Comparison of ENCODE assay signal across 24 cellular contexts in the genomic region with DNA sequence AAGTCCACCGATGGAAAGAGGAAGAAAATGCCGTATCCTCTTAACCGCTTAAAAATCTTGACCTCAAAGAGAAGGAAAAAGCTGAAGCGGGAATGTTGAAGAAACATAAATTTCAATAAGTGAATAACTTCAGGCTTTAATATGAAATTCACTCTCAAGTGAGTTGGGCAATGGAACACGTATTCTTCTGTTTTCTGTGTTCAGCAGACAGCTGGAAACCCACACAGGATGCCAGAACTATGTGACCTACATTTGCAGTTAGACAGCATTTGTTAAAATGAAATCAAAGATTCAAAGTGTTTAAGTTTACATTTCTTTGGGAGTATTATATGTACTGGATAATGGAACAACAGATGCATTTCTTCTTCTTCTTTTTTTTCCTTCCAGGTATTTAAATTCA.
A peak's percentile ranks its signal among the peaks of the same experiment; 100 is the strongest.
DNase-seq lines count a peak whose midpoint lies in the region; ATAC-seq, FAIRE-seq and TF ChIP-seq lines count a peak whose summit lies in the region.
"Had no signal": no experiment of that assay in that cellular context is flagged by ENCODE, and none has a peak within 500 bp of the region (broad histone marks: within the 10 kb centered on the region; RNA-seq: fewer than 3 reads in every experiment).

No MANE protein-coding gene starts in this region.

- ATAC-seq in GM21825 (IDR thresholded peaks at IDR 0.05; ENCODE audit: unreplicated experiment), result no peak
- ATAC-seq: activated CD8-positive, alpha-beta T cell treated with anti-CD3 and anti-CD28 coated beads, Interleukin-2, amount 10 ng/mL, durations not matched to agents 7 days and 5 days; foreskin keratinocyte had no signal

- H3K4me3 Mint-ChIP-seq in osteocyte (ENCODE audit: unreplicated experiment), result no peak overlapping the region
- H3K4me3 Mint-ChIP-seq: activated CD8-positive, alpha-beta T cell treated with anti-CD3 and anti-CD28 coated beads, Interleukin-2, amount 10 ng/mL, durations not matched to agents 7 days and 5 days; activated T-cell treated with anti-CD3 and anti-CD28 coated beads, Interleukin-2, amount 50 U/mL, for 24 hours; T-helper 1 cell treated with Interleukin-12 subunit alpha and Interleukin-12 subunit beta and Interleukin-4 antibody, amounts not matched to agents 30 μg/mL and 1 μg/mL, for 36 hours; type B pancreatic cell had no signal

- no peaks in the 10 kb centered on the region for H3K9me3 ChIP-seq in left ventricle myocardium inferior (replicated peaks)
- H3K9me3 ChIP-seq: BLaER1 treated with 17β-estradiol and CSF1 and Interleukin-3, amounts not matched to agents 10 nM and 100 nM had no signal

- H3K27ac ChIP-seq in caudate nucleus (ENCODE audit: low read depth, low read length) (peak overlapping the region; percentile 30), left ventricle myocardium inferior (replicated peaks) (peak overlapping the region; percentile 59)
- H3K27ac ChIP-seq: BLaER1 treated with 17β-estradiol and CSF1 and Interleukin-3, amounts not matched to agents 10 nM and 100 nM; foreskin keratinocyte; VCaP had no signal

- intact Hi-C loops in left ventricle myocardium inferior (cut with micrococcal nuclease), result no loop called here

- H3K4me1 ChIP-seq in left ventricle myocardium inferior, result peaks cover 27% of the 10 kb centered on the region
- H3K4me1 ChIP-seq: foreskin keratinocyte had no signal

- peaks cover 21% of the 10 kb centered on the region for H3K4me1 Mint-ChIP-seq in osteocyte (ENCODE audit: unreplicated experiment)

- TF ChIP-seq CTCF in AG10803 (conservative IDR thresholded peaks at IDR 0.05; ENCODE audit: low read length) (no peak), left ventricle myocardium inferior (IDR thresholded peaks at IDR 0.05; ENCODE audit: borderline replicate concordance) (no peak), osteocyte (IDR thresholded peaks at IDR 0.05) (no peak), D721Med (IDR thresholded peaks at IDR 0.05; ENCODE audit: insufficient read depth, missing control alignments) (no peak)

- no peaks in the 10 kb centered on the region for H3K36me3 Mint-ChIP-seq in osteocyte (ENCODE audit: unreplicated experiment)
- H3K36me3 Mint-ChIP-seq: type B pancreatic cell had no signal

- peak overlapping the region; percentile 40 for H3K27ac Mint-ChIP-seq in osteocyte (ENCODE audit: unreplicated experiment)
- H3K27ac Mint-ChIP-seq: activated CD8-positive, alpha-beta T cell treated with anti-CD3 and anti-CD28 coated beads, Interleukin-2, amount 10 ng/mL, durations not matched to agents 7 days and 5 days; activated T-cell treated with anti-CD3 and anti-CD28 coated beads, Interleukin-2, amount 50 U/mL, for 24 hours; T-helper 1 cell treated with Interleukin-12 subunit alpha and Interleukin-12 subunit beta and Interleukin-4 antibody, amounts not matched to agents 30 μg/mL and 1 μg/mL, for 36 hours; type B pancreatic cell had no signal

- H3K27me3 ChIP-seq in left ventricle myocardium inferior (ENCODE audit: low read depth), result no peaks in the 10 kb centered on the region
- H3K27me3 ChIP-seq: BLaER1 treated with 17β-estradiol and CSF1 and Interleukin-3, amounts not matched to agents 10 nM and 100 nM; foreskin keratinocyte had no signal

- no peaks in the 10 kb centered on the region for H3K27me3 Mint-ChIP-seq in osteocyte (ENCODE audit: unreplicated experiment)
- H3K27me3 Mint-ChIP-seq: type B pancreatic cell had no signal

- peak; percentile 36 for DNase-seq in AG10803 (ENCODE audit: low read depth)
- DNase-seq in caudate nucleus (lab: John Stamatoyannopoulos, UW), result peak in 3 of 61 donors; percentile 14 to 51 (median 45)
- DNase-seq in left ventricle myocardium inferior, result no peak
- DNase-seq in osteocyte (ENCODE audit: extremely low spot score, unreplicated experiment), result no peak
- DNase-seq in D721Med (ENCODE audit: insufficient read length, low spot score), result no peak
- no peak for DNase-seq in NCI-H82 (lab: John Stamatoyannopoulos, UW)
- no peak for DNase-seq in EL
- DNase-seq: activated CD8-positive, alpha-beta T cell treated with anti-CD3 and anti-CD28 coated beads, Interleukin-2, amount 10 ng/mL, durations not matched to agents 7 days and 5 days; activated naive CD4-positive, alpha-beta T cell treated with Interleukin-2 at 50 U/mL for 16 hours; activated T-cell treated with anti-CD3 and anti-CD28 coated beads, Interleukin-2, amount 50 U/mL, for 24 hours; aorta; foreskin keratinocyte; hypothalamus; NCI-H1417; NCI-H524 treated with DMSO at 0.1 percent for 48 hours; retina; SIG-M5; stimulated activated naive CD4-positive, alpha-beta T cell treated with Interleukin-2 at 50 U/mL for 16 hours had no signal

- H3K36me3 ChIP-seq in left ventricle myocardium inferior, result no peaks in the 10 kb centered on the region
- H3K36me3 ChIP-seq: BLaER1 treated with 17β-estradiol and CSF1 and Interleukin-3, amounts not matched to agents 10 nM and 100 nM had no signal

- peaks cover 5% of the 10 kb centered on the region for H3K9me3 Mint-ChIP-seq in osteocyte (ENCODE audit: unreplicated experiment)
- H3K9me3 Mint-ChIP-seq: activated T-cell treated with anti-CD3 and anti-CD28 coated beads, Interleukin-2, amount 50 U/mL, for 24 hours; T-helper 1 cell treated with Interleukin-12 subunit alpha and Interleukin-12 subunit beta and Interleukin-4 antibody, amounts not matched to agents 30 μg/mL and 1 μg/mL, for 36 hours had no signal

- no peak overlapping the region for H3K4me3 ChIP-seq in AG10803 (ENCODE audit: low read length)
- no peak overlapping the region for H3K4me3 ChIP-seq in left ventricle myocardium inferior
- H3K4me3 ChIP-seq: BLaER1 treated with 17β-estradiol and CSF1 and Interleukin-3, amounts not matched to agents 10 nM and 100 nM had no signal

- no peak for FAIRE-seq in D721Med (lab: Jason Lieb, UNC)
- FAIRE-seq: colon had no signal
